10 cellular contexts compared by ENCODE assay signal in genomic region chr21:46368533-46369285, GRCh38. TPM values are rescaled to one million over a fixed set of nuclear protein-coding genes. Genes with fewer than 3 reads are reported as not detected.
DNase-seq lines count a peak whose midpoint lies in the region; ATAC-seq and TF ChIP-seq lines count a peak whose summit lies in the region.
"Had no signal": no experiment of that assay in that cellular context is flagged by ENCODE, and none has a peak within 500 bp of the region (broad histone marks: within the 10 kb centered on the region; RNA-seq: fewer than 3 reads in every experiment).

No MANE protein-coding gene starts in this region.

- no peaks in the 10 kb centered on the region for H3K27me3 Mint-ChIP-seq in activated CD8-positive, alpha-beta T cell treated with anti-CD3 and anti-CD28 coated beads, Interleukin-2, amount 10 ng/mL, durations not matched to agents 7 days and 5 days (ENCODE audit: low read depth)

- H4K20me1 ChIP-seq in osteoblast (ENCODE audit: insufficient read depth, low read length): peaks cover 8% of the 10 kb centered on the region

- H3K9me3 ChIP-seq in osteoblast (ENCODE audit: low read depth, low read length): no peaks in the 10 kb centered on the region
- H3K9me3 ChIP-seq: heart left ventricle had no signal

- no peak overlapping the region for H2AFZ ChIP-seq in osteoblast (ENCODE audit: low read length)

- CTCF ChIA-PET in activated CD8-positive, alpha-beta T cell treated with anti-CD3 and anti-CD28 coated beads, Interleukin-2, amount 10 ng/mL, durations not matched to agents 7 days and 5 days (lab: Charles Lee): interaction anchor here (1.1 to 1.4 kb wide), 2 partner anchors 43 to 55 kb away, joined by 3 read pairs; a partner anchor contains a TSS

- ATAC-seq in HG02642 (IDR thresholded peaks at IDR 0.05; ENCODE audit: poor library complexity, unreplicated experiment) (peak; percentile 68), HG02763 (IDR thresholded peaks at IDR 0.05; ENCODE audit: unreplicated experiment) (no peak)
- peak; percentile 89 for ATAC-seq in activated CD8-positive, alpha-beta T cell treated with anti-CD3 and anti-CD28 coated beads, Interleukin-2, amount 10 ng/mL, durations not matched to agents 7 days and 5 days
- ATAC-seq: SK-N-SH treated with all-trans-retinoic acid at 6 μM for 48 hours had no signal

- H3K27me3 ChIP-seq in osteoblast (ENCODE audit: insufficient read depth, low read length): no peaks in the 10 kb centered on the region
- H3K27me3 ChIP-seq: heart left ventricle had no signal

- no peak overlapping the region for H3K4me2 ChIP-seq in osteoblast (ENCODE audit: insufficient read depth, low read length)

- H3K4me1 Mint-ChIP-seq in activated CD8-positive, alpha-beta T cell treated with anti-CD3 and anti-CD28 coated beads, Interleukin-2, amount 10 ng/mL, durations not matched to agents 7 days and 5 days (ENCODE audit: low read depth): peaks cover 33% of the 10 kb centered on the region

- TF ChIP-seq CTCF in GM13977 (IDR thresholded peaks at IDR 0.05; ENCODE audit: extremely low read depth, insufficient read depth, missing control alignments) (no peak), osteoblast (IDR thresholded peaks at IDR 0.05; ENCODE audit: extremely low read depth, low read depth, low read length) (no peak)

- no peak overlapping the region for H3K27ac ChIP-seq in osteoblast (ENCODE audit: low read depth, low read length)

- H3K9me3 Mint-ChIP-seq in activated CD8-positive, alpha-beta T cell treated with anti-CD3 and anti-CD28 coated beads, Interleukin-2, amount 10 ng/mL, durations not matched to agents 7 days and 5 days (ENCODE audit: insufficient read depth): no peaks in the 10 kb centered on the region

- no peaks in the 10 kb centered on the region for H3K4me1 ChIP-seq in osteoblast (ENCODE audit: insufficient read depth, low read length)

- H3K79me2 ChIP-seq in osteoblast (ENCODE audit: insufficient read depth, low read length): peaks cover 34% of the 10 kb centered on the region

- H3K27ac Mint-ChIP-seq in activated CD8-positive, alpha-beta T cell treated with anti-CD3 and anti-CD28 coated beads, Interleukin-2, amount 10 ng/mL, durations not matched to agents 7 days and 5 days: peak overlapping the region; percentile 83

- H3K36me3 Mint-ChIP-seq in activated CD8-positive, alpha-beta T cell treated with anti-CD3 and anti-CD28 coated beads, Interleukin-2, amount 10 ng/mL, durations not matched to agents 7 days and 5 days (ENCODE audit: low read depth): peaks cover 63% of the 10 kb centered on the region

- peaks cover 18% of the 10 kb centered on the region for H3K36me3 ChIP-seq in osteoblast (ENCODE audit: insufficient read depth, low read length)

- in situ Hi-C loops in GM13977 (cut with MboI; ENCODE audit: low pct_unique_long_range_greater_than_20kb, low sequenced_read_pairs, unreplicated experiment): no loop called here

- H3K4me3 ChIP-seq in osteoblast (ENCODE audit: insufficient read depth, low read length): no peak overlapping the region
- H3K4me3 ChIP-seq: heart left ventricle had no signal

- POLR2A ChIA-PET in activated CD8-positive, alpha-beta T cell treated with anti-CD3 and anti-CD28 coated beads, Interleukin-2, amount 10 ng/mL, durations not matched to agents 7 days and 5 days (lab: Charles Lee): interaction anchor here (0.6 to 1.2 kb wide), 2 partner anchors 55 to 152 kb away, joined by 4 read pairs; no protein-coding TSS in a partner anchor

- peak overlapping the region; percentile 65 for H3K4me3 Mint-ChIP-seq in activated CD8-positive, alpha-beta T cell treated with anti-CD3 and anti-CD28 coated beads, Interleukin-2, amount 10 ng/mL, durations not matched to agents 7 days and 5 days

- peak; percentile 90 for DNase-seq in GM13977 (ENCODE audit: low spot score)
- peak; percentile 81 for DNase-seq in activated CD8-positive, alpha-beta T cell treated with anti-CD3 and anti-CD28 coated beads, Interleukin-2, amount 10 ng/mL, durations not matched to agents 7 days and 5 days
- DNase-seq in osteoblast (ENCODE audit: insufficient read length, low spot score, missing footprints): peak; percentile 65
- DNase-seq in amygdala (lab: John Stamatoyannopoulos, UW): no peak
- DNase-seq in COR-L47 (lab: John Stamatoyannopoulos, UW): no peak
- no peak for DNase-seq in glomerular visceral epithelial cell (ENCODE audit: extremely low spot score)
- DNase-seq: heart left ventricle had no signal

RNA-seq across cellular contexts. Expression of gene PCNT, which starts 44.8 kb away (rescaled TPM):
- 10 to 100 TPM; 89.0 to 98.8 TPM for total RNA-seq in activated CD8-positive, alpha-beta T cell treated with anti-CD3 and anti-CD28 coated beads, Interleukin-2, amount 10 ng/mL, durations not matched to agents 7 days and 5 days
- 19.2 and 23.0 TPM in 2 replicates for total RNA-seq in osteoblast

RNA-seq across cellular contexts. Expression of gene C21orf58, which starts 45.0 kb away (rescaled TPM):
- total RNA-seq in activated CD8-positive, alpha-beta T cell treated with anti-CD3 and anti-CD28 coated beads, Interleukin-2, amount 10 ng/mL, durations not matched to agents 7 days and 5 days: 10 to 100 TPM; 59.0 to 65.4 TPM
- 2.2 and 3.2 TPM in 2 replicates for total RNA-seq in osteoblast

Comparison
In these comparisons a context has a peak if more than half of its experiments do, and no peak if none do; other contexts are left out.
1. DNase-seq: peak in GM13977 (single experiment), activated CD8-positive, alpha-beta T cell treated with anti-CD3 and anti-CD28 coated beads, Interleukin-2, amount 10 ng/mL, durations not matched to agents 7 days and 5 days (single experiment) and osteoblast (single experiment); none in amygdala (0 of 56), COR-L47 (single experiment) and glomerular visceral epithelial cell (single experiment).
2. RNA of gene C21orf58, which starts 45.0 kb away (total RNA-seq): 59.0 to 65.4 TPM in activated CD8-positive, alpha-beta T cell treated with anti-CD3 and anti-CD28 coated beads, Interleukin-2, amount 10 ng/mL, durations not matched to agents 7 days and 5 days; 2.2 to 3.2 TPM in osteoblast; every median in the first group is over 10 times any median in the second.